Comparison of ENCODE assay signal across 8 cellular contexts in genomic region chr21:44871576-44872265, GRCh38. TPM values are rescaled to one million over a fixed set of nuclear protein-coding genes. Genes with fewer than 3 reads are reported as not detected.
DNase-seq lines count a peak whose midpoint lies in the region; ATAC-seq and TF ChIP-seq lines count a peak whose summit lies in the region.

No MANE protein-coding gene starts in this region.

- H3K27ac ChIP-seq in AG04450 (ENCODE audit: low read depth, low read length): no peak overlapping the region
- peak overlapping the region; percentile 22 for H3K27ac ChIP-seq in foreskin keratinocyte

- peak overlapping the region; percentile 88 for H3K4me3 ChIP-seq in AG04450 (ENCODE audit: low read depth, low read length)

- H3K4me1 ChIP-seq in foreskin keratinocyte: peaks cover 20% of the 10 kb centered on the region

- ATAC-seq in activated CD8-positive, alpha-beta T cell treated with anti-CD3 and anti-CD28 coated beads, Interleukin-2, amount 10 ng/mL, durations not matched to agents 7 days and 5 days: no peak
- ATAC-seq in foreskin keratinocyte (peak; percentile 53), GM18870 (IDR thresholded peaks at IDR 0.05; ENCODE audit: unreplicated experiment) (no peak)

- H3K9me3 Mint-ChIP-seq in activated CD8-positive, alpha-beta T cell treated with anti-CD3 and anti-CD28 coated beads, Interleukin-2, amount 10 ng/mL, durations not matched to agents 7 days and 5 days (ENCODE audit: insufficient read depth): no peaks in the 10 kb centered on the region

- peak overlapping the region; percentile 75 for H3K27ac Mint-ChIP-seq in activated CD8-positive, alpha-beta T cell treated with anti-CD3 and anti-CD28 coated beads, Interleukin-2, amount 10 ng/mL, durations not matched to agents 7 days and 5 days

- no peaks in the 10 kb centered on the region for H3K27me3 Mint-ChIP-seq in activated CD8-positive, alpha-beta T cell treated with anti-CD3 and anti-CD28 coated beads, Interleukin-2, amount 10 ng/mL, durations not matched to agents 7 days and 5 days (ENCODE audit: low read depth)

- H3K9me3 ChIP-seq in AG04450 (ENCODE audit: control insufficient read depth, insufficient read depth, low read length): no peaks in the 10 kb centered on the region; the same call in 1 of the 2 replicates

- no peak for TF ChIP-seq CTCF in AG04450 (IDR thresholded peaks at IDR 0.05; ENCODE audit: low read depth, low read length)
- no peak for TF ChIP-seq CTCF in foreskin keratinocyte (conservative IDR thresholded peaks at IDR 0.05)

- peaks cover 78% of the 10 kb centered on the region for H3K4me1 Mint-ChIP-seq in activated CD8-positive, alpha-beta T cell treated with anti-CD3 and anti-CD28 coated beads, Interleukin-2, amount 10 ng/mL, durations not matched to agents 7 days and 5 days (ENCODE audit: low read depth)

- DNase-seq in AG04450 (ENCODE audit: low read depth, low spot score) (no peak), HT1080 (ENCODE audit: low read depth) (peak; percentile 73), foreskin keratinocyte (peak; percentile 47 to 68), occipital lobe (lab: John Stamatoyannopoulos, UW) (peak; percentile 46), cortex of kidney (lab: John Stamatoyannopoulos, UW) (no peak)
- DNase-seq in activated CD8-positive, alpha-beta T cell treated with anti-CD3 and anti-CD28 coated beads, Interleukin-2, amount 10 ng/mL, durations not matched to agents 7 days and 5 days: no peak
- DNase-seq in activated CD4-positive, CD25-positive, alpha-beta regulatory T cell treated with anti-CD3 and anti-CD28 coated beads, Interleukin-2, amount 50 U/mL, for 72 hours: no peak

- POLR2A ChIA-PET in AG04450 (lab: Yijun Ruan, JAX): interaction anchor here (2.8 kb wide), 1 partner anchor 56 kb away, joined by 30 read pairs; no protein-coding TSS in a partner anchor
- POLR2A ChIA-PET in activated CD8-positive, alpha-beta T cell treated with anti-CD3 and anti-CD28 coated beads, Interleukin-2, amount 10 ng/mL, durations not matched to agents 7 days and 5 days (lab: Charles Lee): interaction anchor here (0.6 to 1.0 kb wide), 2 partner anchors 54 to 70 kb away, joined by 4 read pairs; partner anchors contain the start of gene UBE2G2

- CTCF ChIA-PET in AG04450 (lab: Charles Lee): no interaction called here
- CTCF ChIA-PET in activated CD8-positive, alpha-beta T cell treated with anti-CD3 and anti-CD28 coated beads, Interleukin-2, amount 10 ng/mL, durations not matched to agents 7 days and 5 days (lab: Charles Lee): interaction anchor here (1.0 to 6.3 kb wide), 3 partner anchors 72 to 361 kb away, joined by 3 to 106 read pairs (median 8); partner anchors contain the start of gene UBE2G2

- H3K27me3 ChIP-seq in AG04450 (ENCODE audit: control insufficient read depth, insufficient read depth, low read length) (no peaks in the 10 kb centered on the region), foreskin keratinocyte (no peaks in the 10 kb centered on the region)

- H3K4me3 Mint-ChIP-seq in activated CD8-positive, alpha-beta T cell treated with anti-CD3 and anti-CD28 coated beads, Interleukin-2, amount 10 ng/mL, durations not matched to agents 7 days and 5 days: peak overlapping the region; percentile 92

- peaks cover 30% of the 10 kb centered on the region for H3K36me3 Mint-ChIP-seq in activated CD8-positive, alpha-beta T cell treated with anti-CD3 and anti-CD28 coated beads, Interleukin-2, amount 10 ng/mL, durations not matched to agents 7 days and 5 days (ENCODE audit: low read depth)

RNA-seq across cellular contexts. Expression of gene PTTG1IP, which starts 1.8 kb away (rescaled TPM):
- polyA plus RNA-seq in AG04450 (2011; rRNA removed): 240 and 249 TPM in 2 replicates
- polyA minus RNA-seq in AG04450 (2011; rRNA and poly(A)+ RNA removed): 134 and 137 TPM in 2 replicates
- total RNA-seq in HT1080 (2014; rRNA removed; shearing (Covaris generic)): 377 and 408 TPM in 2 replicates
- 335 and 348 TPM in 2 replicates for polyA plus RNA-seq in HT1080 (2015; cell fraction: cytosol; rRNA removed)
- polyA plus RNA-seq in HT1080 (2015; cell fraction: nucleus; rRNA removed): 228 and 231 TPM in 2 replicates
- 10 to 100 TPM; 54.9 to 55.2 TPM for total RNA-seq in activated CD8-positive, alpha-beta T cell treated with anti-CD3 and anti-CD28 coated beads, Interleukin-2, amount 10 ng/mL, durations not matched to agents 7 days and 5 days
- total RNA-seq in foreskin keratinocyte: 116 and 149 TPM in 2 replicates
- polyA plus RNA-seq in foreskin keratinocyte: 92.9 and 104 TPM in 2 replicates
- total RNA-seq in occipital lobe: 82.4 TPM

RNA-seq across cellular contexts. Expression of gene ITGB2, which starts 49.0 kb away (rescaled TPM):
- polyA plus RNA-seq in AG04450 (2011; rRNA removed): 0.04 TPM in 1 of 2 replicates, not detected in the other
- polyA minus RNA-seq in AG04450 (2011; rRNA and poly(A)+ RNA removed): not detected in 2 replicates
- total RNA-seq in HT1080 (2014; rRNA removed; shearing (Covaris generic)): 1.6 and 1.8 TPM in 2 replicates
- 4.4 and 5.4 TPM in 2 replicates for polyA plus RNA-seq in HT1080 (2015; cell fraction: cytosol; rRNA removed)
- polyA plus RNA-seq in HT1080 (2015; cell fraction: nucleus; rRNA removed): 6.5 and 8.3 TPM in 2 replicates
- 100 to 1,000 TPM; 503 to 530 TPM for total RNA-seq in activated CD8-positive, alpha-beta T cell treated with anti-CD3 and anti-CD28 coated beads, Interleukin-2, amount 10 ng/mL, durations not matched to agents 7 days and 5 days
- total RNA-seq in foreskin keratinocyte: 6.4 and 6.5 TPM in 2 replicates
- polyA plus RNA-seq in foreskin keratinocyte: 5.0 and 5.2 TPM in 2 replicates
- 9.2 TPM for total RNA-seq in occipital lobe

RNA-seq across cellular contexts. Expression of gene SUMO3, which starts 53.9 kb away (rescaled TPM):
- 113 and 134 TPM in 2 replicates for polyA plus RNA-seq in AG04450 (2011; rRNA removed)
- polyA minus RNA-seq in AG04450 (2011; rRNA and poly(A)+ RNA removed): 75.0 and 75.8 TPM in 2 replicates
- total RNA-seq in HT1080 (2014; rRNA removed; shearing (Covaris generic)): 130 and 154 TPM in 2 replicates
- 126 and 140 TPM in 2 replicates for polyA plus RNA-seq in HT1080 (2015; cell fraction: cytosol; rRNA removed)
- polyA plus RNA-seq in HT1080 (2015; cell fraction: nucleus; rRNA removed): 26.9 and 27.0 TPM in 2 replicates
- 100 to 1,000 TPM in 1 of 2 experiments, 10 to 100 TPM in 1; 98.8 to 102 TPM for total RNA-seq in activated CD8-positive, alpha-beta T cell treated with anti-CD3 and anti-CD28 coated beads, Interleukin-2, amount 10 ng/mL, durations not matched to agents 7 days and 5 days
- total RNA-seq in foreskin keratinocyte: 127 and 134 TPM in 2 replicates
- 129 and 147 TPM in 2 replicates for polyA plus RNA-seq in foreskin keratinocyte
- 46.3 TPM for total RNA-seq in occipital lobe

Comparison
In these comparisons a context has a peak if more than half of its experiments do, and no peak if none do; other contexts are left out.
1. DNase-seq: peak in HT1080 (single experiment), foreskin keratinocyte (2 of 2) and occipital lobe (single experiment); none in AG04450 (single experiment), activated CD8-positive, alpha-beta T cell treated with anti-CD3 and anti-CD28 coated beads, Interleukin-2, amount 10 ng/mL, durations not matched to agents 7 days and 5 days (single experiment), cortex of kidney (single experiment) and activated CD4-positive, CD25-positive, alpha-beta regulatory T cell treated with anti-CD3 and anti-CD28 coated beads, Interleukin-2, amount 50 U/mL, for 72 hours (single experiment).
2. RNA of gene ITGB2, which starts 49.0 kb away (total RNA-seq): 503 to 530 TPM in activated CD8-positive, alpha-beta T cell treated with anti-CD3 and anti-CD28 coated beads, Interleukin-2, amount 10 ng/mL, durations not matched to agents 7 days and 5 days; 9.2 TPM in occipital lobe (single experiment), 6.4 to 6.5 TPM in foreskin keratinocyte and 1.6 to 1.8 TPM in HT1080; every median in the first group is over 10 times any median in the second.